In genomic region chr15:80289558-80290277, GRCh38 we compare ENCODE assay signal across 1 cellular context.
TF ChIP-seq lines count a peak whose summit lies in the region.

No MANE protein-coding gene starts in this region.

TF ChIP-seq in HEK293, 187 proteins besides CTCF, POLR2A, EP300 and RAD21 (continued from another document):
- TF ChIP-seq ZNF449 (tag by site-specific recombination; IDR thresholded peaks at IDR 0.05) (peak; percentile 79), ZIC2 (tag by site-specific recombination; IDR thresholded peaks at IDR 0.05) (0 out of 2 replicates have a peak, but pooled peaks have one; percentile 17)
